In the genomic region with DNA sequence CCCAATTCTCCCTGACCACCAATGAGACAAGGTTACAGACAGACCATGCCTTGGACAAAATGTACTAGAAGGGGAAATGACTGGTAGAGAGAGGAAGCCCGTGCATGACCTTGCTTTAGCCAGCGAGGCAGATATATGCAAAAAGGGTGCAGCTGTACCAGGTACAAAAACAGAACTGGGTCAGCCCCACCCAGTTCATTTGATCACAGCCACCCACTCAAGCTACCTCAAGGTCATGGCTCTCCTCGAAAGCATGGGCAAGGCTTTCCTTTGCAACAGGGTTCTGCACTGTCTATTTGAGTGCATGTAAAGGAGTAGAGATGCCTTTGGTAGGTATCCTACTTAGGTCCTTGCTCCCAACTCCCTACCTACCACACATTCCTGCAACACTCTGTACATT, we compare ENCODE assay signal across 11 cellular contexts. TPM values are rescaled to one million over a fixed set of nuclear protein-coding genes. Genes with fewer than 3 reads are reported as not detected.
A peak's percentile ranks its signal among the peaks of the same experiment; 100 is the strongest.
DNase-seq lines count a peak whose midpoint lies in the region; ATAC-seq and TF ChIP-seq lines count a peak whose summit lies in the region.
"Had no signal": no experiment of that assay in that cellular context is flagged by ENCODE, and none has a peak within 500 bp of the region (broad histone marks: within the 10 kb centered on the region; RNA-seq: fewer than 3 reads in every experiment).

No MANE protein-coding gene starts in this region.

- H3K4me3 Mint-ChIP-seq in glutamatergic neuron (ENCODE audit: unreplicated experiment): peak overlapping the region; percentile 57

- H3K4me3 ChIP-seq in DOHH2 (ENCODE audit: low read length) (peak overlapping the region; percentile 56), suprapubic skin (no peak overlapping the region), testis (no peak overlapping the region)
- H3K4me3 ChIP-seq: vagina had no signal

- H3K4me1 ChIP-seq in DOHH2 (ENCODE audit: control insufficient read depth, low read length) (peaks cover 44% of the 10 kb centered on the region), suprapubic skin (peaks cover 13% of the 10 kb centered on the region), testis (peaks cover 7% of the 10 kb centered on the region)

- no peaks in the 10 kb centered on the region for H3K36me3 ChIP-seq in DOHH2 (ENCODE audit: control insufficient read depth, low read length)
- H3K36me3 ChIP-seq in suprapubic skin: peaks cover 12% of the 10 kb centered on the region
- H3K36me3 ChIP-seq in testis (ENCODE audit: low read depth, missing control alignments): no peaks in the 10 kb centered on the region

- H3K36me3 Mint-ChIP-seq in glutamatergic neuron (ENCODE audit: unreplicated experiment): no peaks in the 10 kb centered on the region

- ATAC-seq in GM21381 (IDR thresholded peaks at IDR 0.05; ENCODE audit: unreplicated experiment) (peak; percentile 78), HG03442 (IDR thresholded peaks at IDR 0.05; ENCODE audit: unreplicated experiment) (peak; percentile 90)

- intact Hi-C loops in testis (cut with DNase I; ENCODE audit: low total_unique reads): no loop called here

- peaks cover 25% of the 10 kb centered on the region for H3K9me3 Mint-ChIP-seq in glutamatergic neuron (ENCODE audit: unreplicated experiment)

- TF ChIP-seq EP300 in suprapubic skin (IDR thresholded peaks at IDR 0.05): no peak

- peaks cover 4% of the 10 kb centered on the region for H3F3A ChIP-seq in DOHH2 (ENCODE audit: control insufficient read depth, insufficient read depth)

- peak overlapping the region; percentile 8 for H3K27ac Mint-ChIP-seq in glutamatergic neuron (ENCODE audit: unreplicated experiment)

- H3K27ac ChIP-seq in DOHH2 (ENCODE audit: low read depth, low read length): peak overlapping the region; percentile 75
- H3K27ac ChIP-seq in suprapubic skin: no peak overlapping the region
- H3K27ac ChIP-seq in testis: no peak overlapping the region
- H3K27ac ChIP-seq: vagina had no signal

- no peaks in the 10 kb centered on the region for H4K20me1 ChIP-seq in DOHH2 (ENCODE audit: control insufficient read depth, insufficient read depth, low read depth, low read length)

- TF ChIP-seq POLR2A in suprapubic skin (IDR thresholded peaks at IDR 0.05) (no peak), testis (IDR thresholded peaks at IDR 0.05) (no peak)

- peaks cover 58% of the 10 kb centered on the region for H3K4me1 Mint-ChIP-seq in glutamatergic neuron (ENCODE audit: low read depth, unreplicated experiment)

- no peaks in the 10 kb centered on the region for H3K79me2 ChIP-seq in DOHH2 (ENCODE audit: control insufficient read depth, low read length)

- H3K9me3 ChIP-seq in DOHH2 (ENCODE audit: control insufficient read depth, insufficient read depth, low read length) (no peaks in the 10 kb centered on the region), suprapubic skin (no peaks in the 10 kb centered on the region), testis (no peaks in the 10 kb centered on the region)
- H3K9me3 ChIP-seq: vagina had no signal

- H3K27me3 Mint-ChIP-seq in glutamatergic neuron (ENCODE audit: unreplicated experiment): peaks cover 8% of the 10 kb centered on the region

- H3K27me3 ChIP-seq in DOHH2 (ENCODE audit: control insufficient read depth, low read length) (peaks cover 19% of the 10 kb centered on the region), suprapubic skin (no peaks in the 10 kb centered on the region), testis (no peaks in the 10 kb centered on the region)
- H3K27me3 ChIP-seq: vagina had no signal

- WGBS in suprapubic skin: 56% methylated on average over 3 of the region's 3 CpGs
- WGBS in testis, 2 donors: 17 to 35% methylated on average over 3 of the region's 3 CpGs

- no peak for TF ChIP-seq CTCF in DOHH2 (IDR thresholded peaks at IDR 0.05; ENCODE audit: low read depth, low read length, poor library complexity, severe bottlenecking)
- TF ChIP-seq CTCF in glutamatergic neuron (IDR thresholded peaks at IDR 0.05; ENCODE audit: partially characterized antibody, unreplicated experiment): no peak
- TF ChIP-seq CTCF in suprapubic skin (IDR thresholded peaks at IDR 0.05): no peak
- no peak for TF ChIP-seq CTCF in testis (IDR thresholded peaks at IDR 0.05)

- H3K9me2 ChIP-seq in DOHH2 (replicated peaks; ENCODE audit: control insufficient read depth, low read length): no peaks in the 10 kb centered on the region

- peak overlapping the region; percentile 79 for H3K4me2 ChIP-seq in DOHH2 (ENCODE audit: low read length)

- no peak for DNase-seq in glutamatergic neuron
- no peak for DNase-seq in suprapubic skin (ENCODE audit: low spot score in 2 of 2)
- DNase-seq in testis: no peak
- DNase-seq in GM03348 (ENCODE audit: low spot score): no peak
- DNase-seq in MV-4-11 (lab: John Stamatoyannopoulos, UW): no peak
- DNase-seq: activated CD4-positive, alpha-beta T cell treated with anti-CD3 and anti-CD28 coated beads for 4 hours; NCI-H2171 had no signal

RNA-seq across cellular contexts. Expression of a gene that starts 33.3 kb away (rescaled TPM):
- total RNA-seq in glutamatergic neuron (ENCODE audit: unreplicated experiment) (345 TPM), suprapubic skin (10 to 100 TPM; 34.8 to 73.5 (median 47.5) TPM), testis (10 to 100 TPM; 81.0 to 95.8 TPM)
- polyA plus RNA-seq in testis (ENCODE audit: insufficient read depth, low read depth, low replicate concordance): 53.3 TPM
